In the genomic region with DNA sequence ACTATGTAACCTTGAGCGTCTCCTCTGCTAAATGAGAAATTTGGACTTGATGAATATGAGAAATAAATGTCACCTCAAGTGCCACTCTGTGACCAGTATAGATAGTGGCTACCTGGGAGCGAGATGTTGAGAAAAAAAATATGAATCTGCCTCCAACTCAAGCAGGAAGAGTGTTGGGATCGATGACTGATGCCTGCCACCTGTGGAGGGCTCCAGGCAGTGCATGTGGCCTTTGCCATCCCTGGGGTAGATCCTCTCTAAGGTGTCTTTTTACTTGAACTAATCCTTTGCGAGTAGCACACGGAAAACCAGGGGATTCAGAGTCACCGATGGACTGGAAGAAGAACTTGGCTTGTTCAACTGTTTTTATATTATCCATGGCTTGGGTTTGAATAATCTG, we compare ENCODE assay signal across 11 cellular contexts. TPM values are rescaled to one million over a fixed set of nuclear protein-coding genes. Genes with fewer than 3 reads are reported as not detected.
DNase-seq lines count a peak whose midpoint lies in the region; ATAC-seq and TF ChIP-seq lines count a peak whose summit lies in the region.
"Had no signal": no experiment of that assay in that cellular context is flagged by ENCODE, and none has a peak within 500 bp of the region (broad histone marks: within the 10 kb centered on the region; RNA-seq: fewer than 3 reads in every experiment).

No MANE protein-coding gene starts in this region.

- H3K9me3 ChIP-seq in upper lobe of left lung, result no peaks in the 10 kb centered on the region
- H3K9me3 ChIP-seq: spleen had no signal

- TF ChIP-seq EP300 in upper lobe of left lung (IDR thresholded peaks at IDR 0.05), result no peak

- CTCF ChIA-PET in BJ (lab: Yijun Ruan, JAX), result no interaction called here

- WGBS in upper lobe of left lung, 2 donors, result 78 to 81% methylated on average over 6 of the region's 6 CpGs

- DNase-seq in BJ (ENCODE audit: low read depth), result no peak
- peak; percentile 31 for DNase-seq in GM13977 (ENCODE audit: low spot score)
- DNase-seq in NCI-H2171 (lab: John Stamatoyannopoulos, UW), result peak; percentile 3
- DNase-seq in epithelial cell of proximal tubule (ENCODE audit: low read depth), result no peak
- no peak for DNase-seq in ecto neural progenitor cell (ENCODE audit: low spot score)
- DNase-seq in upper lobe of left lung, result no peak
- DNase-seq: spleen had no signal

- TF ChIP-seq CTCF in BJ (IDR thresholded peaks at IDR 0.05; ENCODE audit: insufficient read depth, low read depth, low read length), result 0 out of 2 replicates have a peak, but pooled peaks have one; percentile 14
- peak; percentile 46 for TF ChIP-seq CTCF in GM13977 (IDR thresholded peaks at IDR 0.05; ENCODE audit: extremely low read depth, insufficient read depth, missing control alignments)
- TF ChIP-seq CTCF in epithelial cell of proximal tubule (conservative IDR thresholded peaks at IDR 0.05; ENCODE audit: low read depth, low read length), result peak; percentile 58
- TF ChIP-seq CTCF in upper lobe of left lung (IDR thresholded peaks at IDR 0.05), result no peak

- POLR2A ChIA-PET in BJ (lab: Charles Lee), result no interaction called here

- no peak overlapping the region for H3K4me3 ChIP-seq in BJ (ENCODE audit: low read depth, low read length)
- no peak overlapping the region for H3K4me3 ChIP-seq in epithelial cell of proximal tubule (ENCODE audit: low read depth, low read length)
- H3K4me3 ChIP-seq in upper lobe of left lung, result no peak overlapping the region
- H3K4me3 ChIP-seq: spleen had no signal

- H3K36me3 ChIP-seq in BJ (ENCODE audit: control insufficient read depth, insufficient read depth, low read length) (no peaks in the 10 kb centered on the region), upper lobe of left lung (no peaks in the 10 kb centered on the region)
- H3K36me3 ChIP-seq: spleen had no signal

- no peak overlapping the region for H3K27ac ChIP-seq in upper lobe of left lung

- H3K4me1 ChIP-seq in upper lobe of left lung, result no peaks in the 10 kb centered on the region

- H3K27me3 ChIP-seq in BJ (ENCODE audit: control insufficient read depth, insufficient read depth, low read length), result peaks cover 4% of the 10 kb centered on the region; the same call in 1 of the 2 replicates
- no peaks in the 10 kb centered on the region for H3K27me3 ChIP-seq in upper lobe of left lung
- H3K27me3 ChIP-seq: spleen had no signal

- TF ChIP-seq POLR2A in upper lobe of left lung (IDR thresholded peaks at IDR 0.05), result no peak

- no peak for ATAC-seq in HG03175 (IDR thresholded peaks at IDR 0.05; ENCODE audit: unreplicated experiment)
- ATAC-seq in upper lobe of left lung (ENCODE audit: low FRiP score in 2 of 2), result no peak
- ATAC-seq in GM18502 (IDR thresholded peaks at IDR 0.05; ENCODE audit: poor library complexity, unreplicated experiment), result no peak

- in situ Hi-C loops in GM13977 (cut with MboI; ENCODE audit: low pct_unique_long_range_greater_than_20kb, low sequenced_read_pairs, unreplicated experiment), result loop anchor here (25.0 kb wide), 2 partner anchors 498 to 598 kb away; no protein-coding TSS in a partner anchor

RNA-seq across cellular contexts. Expression of gene CCDC182, which starts 9.4 kb away (rescaled TPM):
- polyA plus RNA-seq in BJ (2011; rRNA removed), result not detected in 2 replicates
- polyA minus RNA-seq in BJ (2011; rRNA and poly(A)+ RNA removed), result not detected in 2 replicates
- not detected in 2 replicates for total RNA-seq in epithelial cell of proximal tubule
- not detected for total RNA-seq in upper lobe of left lung
- total RNA-seq: activated T-helper 2 cell treated with anti-CD3 and anti-CD28 coated beads, Interferon-gamma antibody, Interleukin-2, Interleukin-4, amounts not matched to agents 10 μg/mL and 5 μg/mL and 100 μg/mL, durations not matched to agents 14 hours and 24 hours and 36 hours; spleen had no signal
- polyA plus RNA-seq: IgD-negative memory B cell, spleen had no signal

Comparison
In these comparisons a context has a peak if more than half of its experiments do, and no peak if none do; other contexts are left out.
1. DNase-seq: peak in GM13977 (single experiment) and NCI-H2171 (single experiment); none in BJ (single experiment), epithelial cell of proximal tubule (single experiment), ecto neural progenitor cell (single experiment) and upper lobe of left lung (0 of 2).
2. CTCF ChIP-seq: peak in BJ (single experiment), GM13977 (single experiment) and epithelial cell of proximal tubule (single experiment); none in upper lobe of left lung (0 of 6).